ENCODE assay signal across 8 cellular contexts in genomic region chr16:21300309-21301167, GRCh38. TPM values are rescaled to one million over a fixed set of nuclear protein-coding genes. Genes with fewer than 3 reads are reported as not detected.
A peak's percentile ranks its signal among the peaks of the same experiment; 100 is the strongest.
DNase-seq lines count a peak whose midpoint lies in the region; ATAC-seq and TF ChIP-seq lines count a peak whose summit lies in the region.

No MANE protein-coding gene starts in this region.

- intact Hi-C loops in Caco-2 (cut with micrococcal nuclease; ENCODE audit: unreplicated experiment) = loop anchor here (1.0 to 5.0 kb wide), 5 partner anchors 22 to 448 kb away; partner anchors contain the start of gene CRYM
- intact Hi-C loops in esophagus squamous epithelium (cut with DNase I) = loop anchor here (2.0 kb wide), 1 partner anchor 142 kb away; the partner anchor contains the start of gene LDAF1
- intact Hi-C loops in stomach (cut with DNase I; ENCODE audit: low total_unique reads) = loop anchor here (5.0 kb wide), 1 partner anchor 113 kb away; no protein-coding TSS in a partner anchor

- POLR2A ChIA-PET in Caco-2 (lab: Charles Lee) = interaction anchor here (0.6 to 1.0 kb wide), 4 partner anchors 131 to 1864 kb away, joined by 3 to 6 read pairs (median 4); partner anchors contain the start of gene LDAF1
- POLR2A ChIA-PET in activated CD4-positive, alpha-beta memory T cell treated with anti-CD3 and anti-CD28 coated beads, Interleukin-2, amount 10 ng/mL, durations not matched to agents 7 days and 5 days (lab: Charles Lee) = interaction anchor here (1.0 kb wide), 2 partner anchors 38 to 143 kb away, joined by 3 to 4 read pairs; partner anchors contain the start of gene LDAF1

- peak; percentile 92 to 95 for DNase-seq in Caco-2
- peak; percentile 95 for DNase-seq in NCI-H526 treated with DMSO at 0.1 percent for 48 hours (lab: John Stamatoyannopoulos, UW)
- DNase-seq in activated CD4-positive, alpha-beta memory T cell treated with anti-CD3 and anti-CD28 coated beads, Interleukin-2, amount 10 ng/mL, durations not matched to agents 7 days and 5 days = peak; percentile 59
- peak; percentile 51 for DNase-seq in esophagus squamous epithelium (lab: John Stamatoyannopoulos, UW)
- peak; percentile 96 for DNase-seq in stomach

- H3K27me3 ChIP-seq in Caco-2 (replicated peaks; ENCODE audit: control insufficient read depth, insufficient read depth, low read length) (no peaks in the 10 kb centered on the region), esophagus squamous epithelium (peaks cover 0 to 3% (median 0%) of the 10 kb centered on the region in 4 donors), mucosa of rectum (ENCODE audit: control insufficient read depth in 2 of 2, insufficient read depth in 2 of 2, low read length in 2 of 2) (no peaks in the 10 kb centered on the region), stomach (no peaks in the 10 kb centered on the region)

- peaks cover 6% of the 10 kb centered on the region for H3K36me3 Mint-ChIP-seq in Caco-2 (ENCODE audit: insufficient read depth, unreplicated experiment)
- H3K36me3 Mint-ChIP-seq in activated CD4-positive, alpha-beta memory T cell treated with anti-CD3 and anti-CD28 coated beads, Interleukin-2, amount 10 ng/mL, durations not matched to agents 7 days and 5 days (ENCODE audit: low read depth) = no peaks in the 10 kb centered on the region

- H3K36me3 ChIP-seq in Caco-2 (ENCODE audit: control insufficient read depth, insufficient read depth, low read length) (no peaks in the 10 kb centered on the region), esophagus squamous epithelium (no peaks in the 10 kb centered on the region), mucosa of rectum (ENCODE audit: control insufficient read depth in 2 of 2, insufficient read depth in 2 of 2, low read length in 2 of 2) (no peaks in the 10 kb centered on the region), stomach (no peaks in the 10 kb centered on the region)

- no peaks in the 10 kb centered on the region for H3K9me3 ChIP-seq in Caco-2
- no peaks in the 10 kb centered on the region for H3K9me3 ChIP-seq in esophagus squamous epithelium
- no peaks in the 10 kb centered on the region for H3K9me3 ChIP-seq in mucosa of rectum (ENCODE audit: control insufficient read depth in 2 of 2, low read length in 2 of 2)
- H3K9me3 ChIP-seq in stomach = no peaks in the 10 kb centered on the region

- peaks cover 8% of the 10 kb centered on the region for H3K4me1 Mint-ChIP-seq in Caco-2 (ENCODE audit: low read depth, unreplicated experiment)
- peaks cover 21% of the 10 kb centered on the region for H3K4me1 Mint-ChIP-seq in activated CD4-positive, alpha-beta memory T cell treated with anti-CD3 and anti-CD28 coated beads, Interleukin-2, amount 10 ng/mL, durations not matched to agents 7 days and 5 days

- CTCF ChIA-PET in Caco-2 (lab: Charles Lee) = interaction anchor here (0.5 to 1.9 kb wide), 21 partner anchors 15 to 1007 kb away, joined by 3 to 60 read pairs (median 4); partner anchors contain the start of genes ANKS4B and LDAF1
- CTCF ChIA-PET in activated CD4-positive, alpha-beta memory T cell treated with anti-CD3 and anti-CD28 coated beads, Interleukin-2, amount 10 ng/mL, durations not matched to agents 7 days and 5 days (lab: Charles Lee) = interaction anchor here (0.6 to 2.7 kb wide), 9 partner anchors 15 to 257 kb away, joined by 3 to 13 read pairs (median 6); partner anchors contain the start of gene LDAF1

- no TSS peak for BruUV-seq in Caco-2 (replicated peaks; lab: Mats Ljungman, UMichigan)

- peak overlapping the region; percentile 86 to 88 for H3K9ac ChIP-seq in mucosa of rectum (ENCODE audit: low read depth in 1 of 2, low read length in 2 of 2)

- H3K4me1 ChIP-seq in Caco-2 (peaks cover 12% of the 10 kb centered on the region), esophagus squamous epithelium (peaks cover 5 to 34% (median 13%) of the 10 kb centered on the region in 3 donors), mucosa of rectum (ENCODE audit: control insufficient read depth in 2 of 2, insufficient read depth in 2 of 2, low read length in 2 of 2) (peaks cover 6 to 12% of the 10 kb centered on the region in 2 donors), stomach (peaks cover 10 to 28% (median 26%) of the 10 kb centered on the region in 4 donors)

- TF ChIP-seq POLR2A in esophagus squamous epithelium (IDR thresholded peaks at IDR 0.05) = peak in 3 of 4 donors; percentile 41 to 66 (median 63)
- TF ChIP-seq POLR2A in stomach (IDR thresholded peaks at IDR 0.05) = no peak

- peak overlapping the region; percentile 82 for H3K27ac Mint-ChIP-seq in Caco-2 (ENCODE audit: unreplicated experiment)
- no peak overlapping the region for H3K27ac Mint-ChIP-seq in activated CD4-positive, alpha-beta memory T cell treated with anti-CD3 and anti-CD28 coated beads, Interleukin-2, amount 10 ng/mL, durations not matched to agents 7 days and 5 days

- no peak for TF ChIP-seq EP300 in stomach (IDR thresholded peaks at IDR 0.05)

- H3K4me3 ChIP-seq in Caco-2 (ENCODE audit: low read depth, low read length) (peak overlapping the region; percentile 65), esophagus squamous epithelium (peak overlapping the region; percentile 64 to 86 (median 76)), mucosa of rectum (ENCODE audit: low read length in 2 of 2) (peak overlapping the region; percentile 78 to 96), stomach (peak overlapping the region; percentile 64 to 81 (median 70))

- H3K27ac ChIP-seq in esophagus squamous epithelium = peak overlapping the region; percentile 90 to 96 (median 91)
- H3K27ac ChIP-seq in mucosa of rectum (ENCODE audit: low read depth in 2 of 2, low read length in 2 of 2) = peak overlapping the region; percentile 94 to 96
- peak overlapping the region; percentile 75 to 90 (median 87) for H3K27ac ChIP-seq in stomach

- peak overlapping the region; percentile 97 for H3K4me3 Mint-ChIP-seq in Caco-2 (ENCODE audit: unreplicated experiment)
- peak overlapping the region; percentile 91 for H3K4me3 Mint-ChIP-seq in activated CD4-positive, alpha-beta memory T cell treated with anti-CD3 and anti-CD28 coated beads, Interleukin-2, amount 10 ng/mL, durations not matched to agents 7 days and 5 days

- peak; percentile 52 for ATAC-seq in GM19397 (IDR thresholded peaks at IDR 0.05; ENCODE audit: unreplicated experiment)
- peak; percentile 51 for ATAC-seq in HG03571 (IDR thresholded peaks at IDR 0.05; ENCODE audit: unreplicated experiment)

- 0 to 1% methylated on average over 14 to 31 of the region's 36 CpGs for WGBS in esophagus squamous epithelium, 2 donors
- WGBS in stomach, 5 donors = 0% methylated on average over 29 to 36 of the region's 36 CpGs

- TF ChIP-seq CTCF in Caco-2 (IDR thresholded peaks at IDR 0.05; ENCODE audit: insufficient read depth in 1 of 2, low read depth in 1 of 2, low read length in 1 of 2, severe bottlenecking in 1 of 2, unreplicated experiment in 1 of 2) = peak; percentile 71 to 89
- peak; percentile 67 to 91 (median 82) for TF ChIP-seq CTCF in esophagus squamous epithelium (IDR thresholded peaks at IDR 0.05)
- TF ChIP-seq CTCF in stomach (IDR thresholded peaks at IDR 0.05) = peak in 5 of 7 experiments; percentile 64 to 95 (median 66)

- H3K27me3 Mint-ChIP-seq in Caco-2 (ENCODE audit: insufficient read depth, unreplicated experiment) = no peaks in the 10 kb centered on the region
- H3K27me3 Mint-ChIP-seq in activated CD4-positive, alpha-beta memory T cell treated with anti-CD3 and anti-CD28 coated beads, Interleukin-2, amount 10 ng/mL, durations not matched to agents 7 days and 5 days = peaks cover 38% of the 10 kb centered on the region

- H3K9me3 Mint-ChIP-seq in Caco-2 (ENCODE audit: unreplicated experiment) = no peaks in the 10 kb centered on the region
- no peaks in the 10 kb centered on the region for H3K9me3 Mint-ChIP-seq in activated CD4-positive, alpha-beta memory T cell treated with anti-CD3 and anti-CD28 coated beads, Interleukin-2, amount 10 ng/mL, durations not matched to agents 7 days and 5 days

RNA-seq across cellular contexts. Expression of gene CRYM, which starts 22.4 kb away (rescaled TPM):
- total RNA-seq in Caco-2 (2022) (0.39 TPM in 1 of 2 replicates, not detected in the other), esophagus squamous epithelium (10 to 100 TPM in 1 of 4 donors, 1 to 10 TPM in 3; 2.0 to 13.9 (median 5.8) TPM), stomach (1 to 10 TPM in 2 of 5 donors, not detected in 3; 3.3 to 3.6 TPM)
- total RNA-seq in activated CD4-positive, alpha-beta memory T cell treated with anti-CD3 and anti-CD28 coated beads, Interleukin-2, amount 10 ng/mL, durations not matched to agents 7 days and 5 days = not detected
- 1 to 10 TPM in 2 of 3 donors, under 1 TPM in 1; 0.75 to 4.0 (median 3.1) TPM for polyA plus RNA-seq in stomach

Comparison
In these comparisons a context has a peak if more than half of its experiments do, and no peak if none do; other contexts are left out.
1. Peak in every context shown above with its lines: DNase-seq, ATAC-seq, H3K4me3 ChIP-seq and H3K27ac ChIP-seq.
2. POLR2A ChIP-seq: peak in esophagus squamous epithelium (3 of 4); none in stomach (0 of 4).